11 cellular contexts compared by ENCODE assay signal in genomic region chr4:165328708-165329107, GRCh38. TPM values are rescaled to one million over a fixed set of nuclear protein-coding genes. Genes with fewer than 3 reads are reported as not detected.
DNase-seq lines count a peak whose midpoint lies in the region; ATAC-seq, FAIRE-seq and TF ChIP-seq lines count a peak whose summit lies in the region.
"Had no signal": no experiment of that assay in that cellular context is flagged by ENCODE, and none has a peak within 500 bp of the region (broad histone marks: within the 10 kb centered on the region; RNA-seq: fewer than 3 reads in every experiment).

No MANE protein-coding gene starts in this region.

- peak overlapping the region; percentile 96 for H3K4me3 ChIP-seq in CD4-positive, CD25-positive, alpha-beta regulatory T cell (ENCODE audit: low read depth, low read length)
- H3K4me3 ChIP-seq in NB4 (ENCODE audit: low read depth, low read length) (peak overlapping the region; percentile 96), epithelial cell of esophagus (ENCODE audit: low read length) (peak overlapping the region; percentile 95), neuron (ENCODE audit: low read length) (peak overlapping the region; percentile 94)

- H3K9me3 ChIP-seq in CD4-positive, CD25-positive, alpha-beta regulatory T cell (ENCODE audit: control insufficient read depth in 2 of 2, low read length in 2 of 2) = no peaks in the 10 kb centered on the region
- no peaks in the 10 kb centered on the region for H3K9me3 ChIP-seq in neuron (ENCODE audit: low read length)

- H3K27ac ChIP-seq in CD4-positive, CD25-positive, alpha-beta regulatory T cell (ENCODE audit: insufficient read depth, low read length, poor library complexity, severe bottlenecking) = no peak overlapping the region

- H3K36me3 ChIP-seq in CD4-positive, CD25-positive, alpha-beta regulatory T cell (ENCODE audit: control insufficient read depth, insufficient read depth, low read length) = peaks cover 8% of the 10 kb centered on the region
- H3K36me3 ChIP-seq in neuron (ENCODE audit: insufficient read depth, low read length) = peaks cover 29% of the 10 kb centered on the region

- peaks cover 11% of the 10 kb centered on the region for H3K36me3 Mint-ChIP-seq in CD4-positive, CD25-positive, alpha-beta regulatory T cell

- no peak for FAIRE-seq in D721Med (lab: Jason Lieb, UNC)

- H3K27ac Mint-ChIP-seq in CD4-positive, CD25-positive, alpha-beta regulatory T cell = no peak overlapping the region
- H3K27ac Mint-ChIP-seq: effector memory CD8-positive, alpha-beta T cell had no signal

- no peak for ATAC-seq in CD4-positive, CD25-positive, alpha-beta regulatory T cell (ENCODE audit: low read depth in 2 of 2)
- ATAC-seq in GM19328 (IDR thresholded peaks at IDR 0.05; ENCODE audit: unreplicated experiment) = no peak
- ATAC-seq: effector memory CD8-positive, alpha-beta T cell had no signal

- no peak overlapping the region for H3K4me3 Mint-ChIP-seq in CD4-positive, CD25-positive, alpha-beta regulatory T cell
- H3K4me3 Mint-ChIP-seq: effector memory CD8-positive, alpha-beta T cell had no signal

- H3K4me1 Mint-ChIP-seq in CD4-positive, CD25-positive, alpha-beta regulatory T cell = peaks cover 15 to 30% (median 28%) of the 10 kb centered on the region in 4 donors

- no peaks in the 10 kb centered on the region for H3K9me3 Mint-ChIP-seq in CD4-positive, CD25-positive, alpha-beta regulatory T cell
- H3K9me3 Mint-ChIP-seq: effector memory CD8-positive, alpha-beta T cell had no signal

- H3K27me3 ChIP-seq in CD4-positive, CD25-positive, alpha-beta regulatory T cell (ENCODE audit: control insufficient read depth, insufficient read depth, low read length) = no peaks in the 10 kb centered on the region
- no peaks in the 10 kb centered on the region for H3K27me3 ChIP-seq in neuron (ENCODE audit: insufficient read depth, low read length)

- TF ChIP-seq CTCF in NB4 (IDR thresholded peaks at IDR 0.05; ENCODE audit: low read depth, low read length) (no peak), epithelial cell of esophagus (IDR thresholded peaks at IDR 0.05; ENCODE audit: insufficient read depth, low read depth, low read length, missing control alignments) (no peak), D721Med (IDR thresholded peaks at IDR 0.05; ENCODE audit: insufficient read depth, missing control alignments) (no peak)

- H2AFZ ChIP-seq in neuron (ENCODE audit: low read depth, low read length) = no peak overlapping the region

- TF ChIP-seq POLR2A in NB4 (IDR thresholded peaks at IDR 0.05; ENCODE audit: extremely low read depth, insufficient read length) = no peak

- peaks cover 32% of the 10 kb centered on the region for H3K4me1 ChIP-seq in CD4-positive, CD25-positive, alpha-beta regulatory T cell (ENCODE audit: control insufficient read depth, insufficient read depth, low read length, poor library complexity, severe bottlenecking)
- H3K4me1 ChIP-seq in neuron (ENCODE audit: insufficient read depth, low read length) = peaks cover 39% of the 10 kb centered on the region

- H3K27me3 Mint-ChIP-seq in CD4-positive, CD25-positive, alpha-beta regulatory T cell = no peaks in the 10 kb centered on the region
- H3K27me3 Mint-ChIP-seq: effector memory CD8-positive, alpha-beta T cell had no signal

- no peak for DNase-seq in CD4-positive, CD25-positive, alpha-beta regulatory T cell
- DNase-seq in NB4 (ENCODE audit: low read depth) (no peak), epithelial cell of esophagus (ENCODE audit: low read depth) (no peak), AG08395 (ENCODE audit: low spot score) (no peak), D721Med (ENCODE audit: insufficient read length, low spot score) (no peak), GM19238 (ENCODE audit: insufficient read length, low spot score) (no peak)
- DNase-seq: effector memory CD8-positive, alpha-beta T cell; NCI-H2081 treated with DMSO at 0.1 percent for 48 hours had no signal

RNA-seq across cellular contexts. Expression of gene MSMO1, which starts 1.2 kb away (rescaled TPM):
- total RNA-seq in CD4-positive, CD25-positive, alpha-beta regulatory T cell = 14.9 TPM
- 10 to 100 TPM; 21.9 to 37.5 (median 27.8) TPM for polyA plus RNA-seq in CD4-positive, CD25-positive, alpha-beta regulatory T cell

RNA-seq across cellular contexts. Expression of gene CPE, which starts 50.1 kb away (rescaled TPM):
- total RNA-seq in CD4-positive, CD25-positive, alpha-beta regulatory T cell = 1.8 TPM
- polyA plus RNA-seq in CD4-positive, CD25-positive, alpha-beta regulatory T cell = 1 to 10 TPM; 1.6 to 4.6 (median 2.9) TPM
- total RNA-seq: activated CD8-positive, alpha-beta memory T cell treated with anti-CD3 and anti-CD28 coated beads for 36 hours had no signal
